In the genomic region with DNA sequence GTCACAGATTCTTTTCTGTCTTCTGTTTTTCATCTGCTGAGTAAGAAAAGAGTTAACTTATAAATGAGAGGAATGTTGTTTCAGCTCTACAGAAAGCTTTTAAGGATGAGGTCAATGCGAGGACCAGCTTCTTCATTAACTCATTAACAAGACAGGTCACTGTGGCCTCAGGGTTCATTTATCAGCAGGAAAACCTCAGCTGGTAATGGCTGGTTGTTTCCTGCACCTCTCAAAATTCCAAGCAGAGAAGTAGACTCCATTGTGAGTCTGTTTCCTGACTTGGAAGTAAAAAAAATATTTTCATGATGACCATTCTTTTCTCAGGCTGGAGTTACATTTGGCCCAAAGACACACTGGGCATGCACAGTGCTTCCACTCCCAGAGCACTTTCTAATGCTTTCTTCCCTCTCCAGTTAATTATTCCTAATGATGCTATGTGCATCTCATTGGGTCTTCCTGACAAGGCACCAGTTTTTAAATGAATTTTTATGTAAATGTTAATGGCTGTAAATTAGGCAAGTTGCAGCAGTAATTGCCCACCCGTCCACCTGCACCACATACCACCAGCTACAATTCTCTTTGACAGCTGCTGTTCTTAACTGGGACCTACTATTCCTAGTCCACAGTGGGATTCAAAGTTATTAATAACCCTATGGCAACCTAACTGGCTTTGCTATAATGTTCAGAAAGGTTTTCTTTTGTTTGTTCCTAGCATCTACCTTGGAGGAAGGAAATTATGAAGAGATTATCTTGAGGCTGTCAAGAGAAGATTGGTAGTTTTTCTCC, we compare ENCODE assay signal across 15 cellular contexts.
DNase-seq lines count a peak whose midpoint lies in the region; ATAC-seq and TF ChIP-seq lines count a peak whose summit lies in the region.
"Had no signal": no experiment of that assay in that cellular context is flagged by ENCODE, and none has a peak within 500 bp of the region (broad histone marks: within the 10 kb centered on the region; RNA-seq: fewer than 3 reads in every experiment).

No MANE protein-coding gene starts in this region.

- POLR2A ChIA-PET in PC-3 (lab: Charles Lee; ENCODE audit: unreplicated experiment): no interaction called here

- H3K4me3 Mint-ChIP-seq in nephron (peak overlapping the region in 2 of 3 experiments; percentile 40 to 48), neural progenitor cell (no peak overlapping the region)
- H3K4me3 Mint-ChIP-seq: activated naive CD8-positive, alpha-beta T cell treated with anti-CD3 and anti-CD28 coated beads for 36 hours had no signal

- peaks cover 59% of the 10 kb centered on the region for H3K4me1 Mint-ChIP-seq in nephron
- H3K4me1 Mint-ChIP-seq in neural progenitor cell: peaks cover 29% of the 10 kb centered on the region
- H3K4me1 Mint-ChIP-seq: activated naive CD8-positive, alpha-beta T cell treated with anti-CD3 and anti-CD28 coated beads for 36 hours had no signal

- H3K9me3 Mint-ChIP-seq in nephron (no peaks in the 10 kb centered on the region), neural progenitor cell (peaks cover 4% of the 10 kb centered on the region)
- H3K9me3 Mint-ChIP-seq: activated naive CD8-positive, alpha-beta T cell treated with anti-CD3 and anti-CD28 coated beads for 36 hours had no signal

- H3K4me3 ChIP-seq in PC-3 (ENCODE audit: low read length) (no peak overlapping the region), neural progenitor cell (no peak overlapping the region)
- H3K4me3 ChIP-seq: esophagus squamous epithelium, SJSA1, upper lobe of left lung had no signal

- H2AFZ ChIP-seq in PC-3 (ENCODE audit: low read length) (no peak overlapping the region), neural progenitor cell (replicated peaks) (no peak overlapping the region)

- H3K4me1 ChIP-seq in PC-3 (ENCODE audit: insufficient read depth, low read length): peaks cover 40% of the 10 kb centered on the region
- H3K4me1 ChIP-seq in neural progenitor cell: peaks cover 10% of the 10 kb centered on the region

- H3K9me2 ChIP-seq in PC-3 (replicated peaks; ENCODE audit: low read length): no peaks in the 10 kb centered on the region

- TF ChIP-seq CTCF in PC-3 (conservative IDR thresholded peaks at IDR 0.05; ENCODE audit: low read depth, low read length) (no peak), nephron (IDR thresholded peaks at IDR 0.05; ENCODE audit: unreplicated experiment in 3 of 3) (no peak), neural progenitor cell (IDR thresholded peaks at IDR 0.05) (no peak)

- DNase-seq in ACHN (peak; percentile 85), PC-3 (peak; percentile 21), fibroblast of peridontal ligament (ENCODE audit: extremely low read depth) (peak; percentile 14), HPDE6-E6E7 (ENCODE audit: extremely low spot score) (no peak), NCI-H187 treated with DMSO at 0.1 percent for 48 hours (lab: John Stamatoyannopoulos, UW) (no peak), NCI-H2227 treated with DMSO at 0.1 percent for 48 hours (lab: John Stamatoyannopoulos, UW) (no peak), neural progenitor cell (ENCODE audit: low spot score) (no peak)
- DNase-seq: activated CD4-positive, alpha-beta T cell treated with anti-CD3 and anti-CD28 coated beads, Interleukin-2, amount 50 U/mL, for 1 hour; activated naive CD8-positive, alpha-beta T cell treated with anti-CD3 and anti-CD28 coated beads for 36 hours; AML-193; esophagus squamous epithelium; NCI-H2171; upper lobe of left lung had no signal

- H3K79me2 ChIP-seq in PC-3 (ENCODE audit: low read length): no peaks in the 10 kb centered on the region
- no peaks in the 10 kb centered on the region for H3K79me2 ChIP-seq in neural progenitor cell (ENCODE audit: low read depth)

- ATAC-seq in PC-3: no peak

- no peaks in the 10 kb centered on the region for H3F3A ChIP-seq in PC-3 (ENCODE audit: low read length, unreplicated experiment)
- peaks cover 4% of the 10 kb centered on the region for H3F3A ChIP-seq in neural progenitor cell (ENCODE audit: low read depth)

- no peaks in the 10 kb centered on the region for H3K9me3 ChIP-seq in PC-3 (ENCODE audit: low read length)
- no peaks in the 10 kb centered on the region for H3K9me3 ChIP-seq in neural progenitor cell (ENCODE audit: low read depth)
- H3K9me3 ChIP-seq: esophagus squamous epithelium, SJSA1, upper lobe of left lung had no signal

- in situ Hi-C loops in ACHN (cut with HindIII; ENCODE audit: low pct_ligation_motif_present, low pct_unique_long_range_greater_than_20kb, low sequenced_read_pairs): no loop called here

- BruUV-seq in PC-3 (replicated peaks; lab: Mats Ljungman, UMichigan): no TSS peak

- H3K27ac Mint-ChIP-seq in nephron (peak overlapping the region; percentile 76 to 92 (median 87)), neural progenitor cell (no peak overlapping the region)
- H3K27ac Mint-ChIP-seq: activated naive CD8-positive, alpha-beta T cell treated with anti-CD3 and anti-CD28 coated beads for 36 hours had no signal

- peaks cover 39% of the 10 kb centered on the region for H3K36me3 Mint-ChIP-seq in nephron (ENCODE audit: low read depth)
- peaks cover 40% of the 10 kb centered on the region for H3K36me3 Mint-ChIP-seq in neural progenitor cell

- H3K27me3 ChIP-seq in PC-3 (ENCODE audit: low read length): no peaks in the 10 kb centered on the region
- no peaks in the 10 kb centered on the region for H3K27me3 ChIP-seq in neural progenitor cell
- H3K27me3 ChIP-seq: esophagus squamous epithelium, SJSA1, upper lobe of left lung had no signal

- peak overlapping the region; percentile 85 for H3K27ac ChIP-seq in PC-3 (ENCODE audit: low read length)
- H3K27ac ChIP-seq in neural progenitor cell: no peak overlapping the region

- no peaks in the 10 kb centered on the region for H3K27me3 Mint-ChIP-seq in nephron (ENCODE audit: low read depth)
- no peaks in the 10 kb centered on the region for H3K27me3 Mint-ChIP-seq in neural progenitor cell (ENCODE audit: insufficient read depth, low read depth)
- H3K27me3 Mint-ChIP-seq: activated naive CD8-positive, alpha-beta T cell treated with anti-CD3 and anti-CD28 coated beads for 36 hours had no signal

- intact Hi-C loops in PC-3 (cut with micrococcal nuclease): no loop called here

- H4K20me1 ChIP-seq in PC-3 (ENCODE audit: low read length): no peaks in the 10 kb centered on the region
- H4K20me1 ChIP-seq in neural progenitor cell (ENCODE audit: low read depth): no peaks in the 10 kb centered on the region

- H3K9ac ChIP-seq in PC-3 (ENCODE audit: low read length) (0 out of 2 replicates have a peak overlapping the region, but pooled peaks have one; percentile 37), neural progenitor cell (no peak overlapping the region)

- H3K36me3 ChIP-seq in PC-3 (ENCODE audit: low read depth, low read length) (0 out of 2 replicates have a peak, but pooled peaks cover 3% of the 10 kb centered on the region), neural progenitor cell (peaks cover 6% of the 10 kb centered on the region)
- H3K36me3 ChIP-seq: upper lobe of left lung had no signal

- H3K4me2 ChIP-seq in PC-3 (ENCODE audit: low read length) (peak overlapping the region; percentile 63; the same call in 1 of the 2 replicates), neural progenitor cell (no peak overlapping the region)

- CTCF ChIA-PET in PC-3 (lab: Charles Lee): no interaction called here

Comparison
In these comparisons a context has a peak if more than half of its experiments do, and no peak if none do; other contexts are left out.
1. DNase-seq: peak in ACHN (single experiment), PC-3 (single experiment) and fibroblast of peridontal ligament (single experiment); none in HPDE6-E6E7 (single experiment), NCI-H187 treated with DMSO at 0.1 percent for 48 hours (single experiment), NCI-H2227 treated with DMSO at 0.1 percent for 48 hours (single experiment) and neural progenitor cell (single experiment).